In the genomic region with DNA sequence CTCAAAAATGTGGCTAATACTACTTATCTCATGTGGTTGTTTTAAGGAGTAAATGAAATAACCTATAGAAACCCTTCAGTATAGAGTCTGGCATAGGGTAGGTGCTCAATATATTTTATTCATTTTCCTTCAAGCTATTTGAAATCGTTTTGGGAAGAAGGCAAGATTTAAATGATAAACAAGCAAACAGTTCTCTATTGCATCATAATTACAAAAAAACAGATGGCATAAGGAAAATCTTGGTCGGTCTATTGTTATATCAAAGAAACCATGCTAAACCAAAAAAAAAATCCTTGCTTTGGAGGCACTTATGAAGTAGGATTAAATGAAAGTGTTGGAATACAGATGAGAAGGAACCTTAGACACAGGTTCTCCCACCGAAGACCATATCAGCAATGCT, we compare ENCODE assay signal across 2 cellular contexts.
TF ChIP-seq lines count a peak whose summit lies in the region.

No MANE protein-coding gene starts in this region.

TF ChIP-seq in HepG2, 621 proteins besides CTCF, POLR2A, EP300 and RAD21:
- TF ChIP-seq KMT2B (CRISPR knock-in tag; IDR thresholded peaks at IDR 0.05) (no peak), ATF7 (IDR thresholded peaks at IDR 0.05) (peak; percentile 50), ATF7 (CRISPR knock-in tag; IDR thresholded peaks at IDR 0.05) (no peak), CCDC6 (CRISPR knock-in tag; IDR thresholded peaks at IDR 0.05) (no peak), ZNF432 (CRISPR knock-in tag; IDR thresholded peaks at IDR 0.05; ENCODE audit: borderline replicate concordance) (no peak), ZNF570 (CRISPR knock-in tag; IDR thresholded peaks at IDR 0.05; ENCODE audit: borderline replicate concordance) (no peak), ZC3H13 (CRISPR knock-in tag; IDR thresholded peaks at IDR 0.05) (no peak), ZNF737 (CRISPR knock-in tag; IDR thresholded peaks at IDR 0.05; ENCODE audit: borderline replicate concordance) (no peak), ZNF562 (CRISPR knock-in tag; IDR thresholded peaks at IDR 0.05; ENCODE audit: borderline replicate concordance) (no peak), ZNF781 (CRISPR knock-in tag; IDR thresholded peaks at IDR 0.05; ENCODE audit: borderline replicate concordance, not compliant biosample characterization) (no peak), PRMT3 (CRISPR knock-in tag; IDR thresholded peaks at IDR 0.05; ENCODE audit: borderline replicate concordance, low read depth) (no peak), AGO1 (IDR thresholded peaks at IDR 0.05; ENCODE audit: low read depth, low read length, poor library complexity, severe bottlenecking) (no peak), ZNF124 (CRISPR knock-in tag; IDR thresholded peaks at IDR 0.05) (no peak), RARG (CRISPR knock-in tag; IDR thresholded peaks at IDR 0.05; ENCODE audit: low read depth) (no peak), CEBPB (IDR thresholded peaks at IDR 0.05; ENCODE audit: borderline replicate concordance, low read depth, low read length) (peak; percentile 57; the same call in 1 of the 2 replicates)
- TF ChIP-seq, protein P1, sequence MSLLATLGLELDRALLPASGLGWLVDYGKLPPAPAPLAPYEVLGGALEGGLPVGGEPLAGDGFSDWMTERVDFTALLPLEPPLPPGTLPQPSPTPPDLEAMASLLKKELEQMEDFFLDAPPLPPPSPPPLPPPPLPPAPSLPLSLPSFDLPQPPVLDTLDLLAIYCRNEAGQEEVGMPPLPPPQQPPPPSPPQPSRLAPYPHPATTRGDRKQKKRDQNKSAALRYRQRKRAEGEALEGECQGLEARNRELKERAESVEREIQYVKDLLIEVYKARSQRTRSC (CRISPR knock-in tag; IDR thresholded peaks at IDR 0.05; ENCODE audit: low read depth) = no peak
- TF ChIP-seq, protein P2, sequence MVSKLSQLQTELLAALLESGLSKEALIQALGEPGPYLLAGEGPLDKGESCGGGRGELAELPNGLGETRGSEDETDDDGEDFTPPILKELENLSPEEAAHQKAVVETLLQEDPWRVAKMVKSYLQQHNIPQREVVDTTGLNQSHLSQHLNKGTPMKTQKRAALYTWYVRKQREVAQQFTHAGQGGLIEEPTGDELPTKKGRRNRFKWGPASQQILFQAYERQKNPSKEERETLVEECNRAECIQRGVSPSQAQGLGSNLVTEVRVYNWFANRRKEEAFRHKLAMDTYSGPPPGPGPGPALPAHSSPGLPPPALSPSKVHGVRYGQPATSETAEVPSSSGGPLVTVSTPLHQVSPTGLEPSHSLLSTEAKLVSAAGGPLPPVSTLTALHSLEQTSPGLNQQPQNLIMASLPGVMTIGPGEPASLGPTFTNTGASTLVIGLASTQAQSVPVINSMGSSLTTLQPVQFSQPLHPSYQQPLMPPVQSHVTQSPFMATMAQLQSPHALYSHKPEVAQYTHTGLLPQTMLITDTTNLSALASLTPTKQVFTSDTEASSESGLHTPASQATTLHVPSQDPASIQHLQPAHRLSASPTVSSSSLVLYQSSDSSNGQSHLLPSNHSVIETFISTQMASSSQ (IDR thresholded peaks at IDR 0.05; ENCODE audit: low read depth) = no peak
- TF ChIP-seq, protein P2 (CRISPR knock-in tag; IDR thresholded peaks at IDR 0.05; ENCODE audit: borderline replicate concordance) = no peak

TF ChIP-seq in K562, 482 proteins besides CTCF, POLR2A, EP300 and RAD21:
- no peak for TF ChIP-seq ZNF561 (CRISPR knock-in tag; conservative IDR thresholded peaks at IDR 0.05)
- no peak for TF ChIP-seq LEF1 (IDR thresholded peaks at IDR 0.05)
- no peak for TF ChIP-seq NCOR1 (IDR thresholded peaks at IDR 0.05)
- no peak for TF ChIP-seq SIN3A (IDR thresholded peaks at IDR 0.05; ENCODE audit: borderline replicate concordance in 2 of 2, control insufficient read depth in 1 of 2, low read depth in 2 of 2, low read length in 2 of 2)
- TF ChIP-seq CEBPB (tag; IDR thresholded peaks at IDR 0.05) = peak; percentile 53
- TF ChIP-seq, protein P3, sequence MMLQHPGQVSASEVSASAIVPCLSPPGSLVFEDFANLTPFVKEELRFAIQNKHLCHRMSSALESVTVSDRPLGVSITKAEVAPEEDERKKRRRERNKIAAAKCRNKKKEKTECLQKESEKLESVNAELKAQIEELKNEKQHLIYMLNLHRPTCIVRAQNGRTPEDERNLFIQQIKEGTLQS (IDR thresholded peaks at IDR 0.05) = peak; percentile 58
- TF ChIP-seq, protein P3 (CRISPR knock-in tag; conservative IDR thresholded peaks at IDR 0.05) = no peak
- TF ChIP-seq SP2 (IDR thresholded peaks at IDR 0.05; ENCODE audit: extremely low read depth, low read depth, low read length, poor library complexity, severe bottlenecking) = no peak
- no peak for TF ChIP-seq ZNF445 (CRISPR knock-in tag; IDR thresholded peaks at IDR 0.05; ENCODE audit: low read depth)
- TF ChIP-seq ZNF354B (CRISPR knock-in tag; IDR thresholded peaks at IDR 0.05) = no peak
- no peak for TF ChIP-seq CEBPG (CRISPR knock-in tag; IDR thresholded peaks at IDR 0.05)
- peak; percentile 53 to 79 for TF ChIP-seq CEBPG (tag; conservative IDR thresholded peaks at IDR 0.05 in 1 of 2, IDR thresholded peaks at IDR 0.05 in 1 of 2)
- no peak for TF ChIP-seq MAFG (tag; conservative IDR thresholded peaks at IDR 0.05)
- TF ChIP-seq ZNF707 (CRISPR knock-in tag; conservative IDR thresholded peaks at IDR 0.05) = no peak
